Comparison of ENCODE assay signal across 9 cellular contexts in genomic region chr14:61470954-61471279, GRCh38.
DNase-seq lines count a peak whose midpoint lies in the region; ATAC-seq and TF ChIP-seq lines count a peak whose summit lies in the region.
"Had no signal": no experiment of that assay in that cellular context is flagged by ENCODE, and none has a peak within 500 bp of the region (broad histone marks: within the 10 kb centered on the region; RNA-seq: fewer than 3 reads in every experiment).

No MANE protein-coding gene starts in this region.

- H3K4me1 ChIP-seq in ascending aorta (peaks cover 5 to 19% of the 10 kb centered on the region in 2 donors), transverse colon (peaks cover 7 to 55% (median 19%) of the 10 kb centered on the region in 4 donors)

- H3K4me3 ChIP-seq in ascending aorta, result no peak overlapping the region
- no peak overlapping the region for H3K4me3 ChIP-seq in transverse colon

- H3K27me3 Mint-ChIP-seq in activated naive CD4-positive, alpha-beta T cell treated with anti-CD3 and anti-CD28 coated beads, Interleukin-2, amount 10 ng/mL, durations not matched to agents 7 days and 5 days, result no peaks in the 10 kb centered on the region
- H3K27me3 Mint-ChIP-seq in mesothelial cell of epicardium (ENCODE audit: low read depth), result no peaks in the 10 kb centered on the region

- in situ Hi-C loops in transverse colon (cut with MboI; ENCODE audit: low pct_ligation_motif_present in 1 of 4, low pct_unique_long_range_greater_than_20kb in 1 of 4, low sequenced_read_pairs in 3 of 4), result loop anchor here in 2 of 4 donors (25.0 kb wide), 2 partner anchors 266 to 641 kb away; no protein-coding TSS in a partner anchor

- H3K9me3 ChIP-seq in ascending aorta, result no peaks in the 10 kb centered on the region
- H3K9me3 ChIP-seq in transverse colon, result no peaks in the 10 kb centered on the region

- TF ChIP-seq POLR2A in transverse colon (IDR thresholded peaks at IDR 0.05), result no peak

- H3K36me3 Mint-ChIP-seq in activated naive CD4-positive, alpha-beta T cell treated with anti-CD3 and anti-CD28 coated beads, Interleukin-2, amount 10 ng/mL, durations not matched to agents 7 days and 5 days, result peaks cover 69% of the 10 kb centered on the region
- H3K36me3 Mint-ChIP-seq in mesothelial cell of epicardium, result no peaks in the 10 kb centered on the region

- TF ChIP-seq CTCF in ascending aorta (IDR thresholded peaks at IDR 0.05) (no peak), mesothelial cell of epicardium (IDR thresholded peaks at IDR 0.05; ENCODE audit: unreplicated experiment) (no peak), transverse colon (IDR thresholded peaks at IDR 0.05) (no peak)

- no peaks in the 10 kb centered on the region for H3K9me3 Mint-ChIP-seq in activated naive CD4-positive, alpha-beta T cell treated with anti-CD3 and anti-CD28 coated beads, Interleukin-2, amount 10 ng/mL, durations not matched to agents 7 days and 5 days
- no peaks in the 10 kb centered on the region for H3K9me3 Mint-ChIP-seq in mesothelial cell of epicardium

- peak overlapping the region; percentile 7 to 60 for H3K27ac ChIP-seq in ascending aorta
- H3K27ac ChIP-seq in transverse colon, result peak overlapping the region; percentile 34 to 70 (median 64)

- intact Hi-C loops in ascending aorta (cut with DNase I) (no loop called here), transverse colon (cut with DNase I; ENCODE audit: low total_unique reads) (no loop called here)

- H3K27ac Mint-ChIP-seq in activated naive CD4-positive, alpha-beta T cell treated with anti-CD3 and anti-CD28 coated beads, Interleukin-2, amount 10 ng/mL, durations not matched to agents 7 days and 5 days, result peak overlapping the region; percentile 95
- H3K27ac Mint-ChIP-seq in mesothelial cell of epicardium, result peak overlapping the region; percentile 89

- CTCF ChIA-PET in activated naive CD4-positive, alpha-beta T cell treated with anti-CD3 and anti-CD28 coated beads, Interleukin-2, amount 10 ng/mL, durations not matched to agents 7 days and 5 days (lab: Charles Lee), result interaction anchor here (0.7 to 4.2 kb wide), 9 partner anchors 8 to 436 kb away, joined by 3 to 25 read pairs (median 3); no protein-coding TSS in a partner anchor

- no peak for ATAC-seq in HG02870 (IDR thresholded peaks at IDR 0.05; ENCODE audit: unreplicated experiment)

- no peaks in the 10 kb centered on the region for H3K36me3 ChIP-seq in ascending aorta
- H3K36me3 ChIP-seq in transverse colon, result no peaks in the 10 kb centered on the region

- peak overlapping the region; percentile 77 for H3K4me3 Mint-ChIP-seq in activated naive CD4-positive, alpha-beta T cell treated with anti-CD3 and anti-CD28 coated beads, Interleukin-2, amount 10 ng/mL, durations not matched to agents 7 days and 5 days
- peak overlapping the region; percentile 30 for H3K4me3 Mint-ChIP-seq in mesothelial cell of epicardium

- 67% methylated on average over 2 of the region's 2 CpGs; no CpG with 5 or more reads in 1 of the 2 donors for WGBS in transverse colon (ENCODE audit: low coverage in 1 of 2), 2 donors

- DNase-seq in activated naive CD4-positive, alpha-beta T cell treated with anti-CD3 and anti-CD28 coated beads, Interleukin-2, amount 10 ng/mL, durations not matched to agents 7 days and 5 days, result no peak
- no peak for DNase-seq in activated naive CD4-positive, alpha-beta T cell (lab: John Stamatoyannopoulos, UW)
- DNase-seq in ascending aorta (ENCODE audit: low spot score in 2 of 2) (no peak), mesothelial cell of epicardium (ENCODE audit: low spot score in 2 of 2, unreplicated experiment in 2 of 2) (no peak), transverse colon (no peak), NCI-H1930 (lab: John Stamatoyannopoulos, UW) (no peak), epidermal melanocyte (ENCODE audit: insufficient read length, low spot score) (no peak)
- DNase-seq: activated CD4-positive, alpha-beta T cell treated with anti-CD3 and anti-CD28 coated beads for 4 hours had no signal

- H3K27me3 ChIP-seq in ascending aorta (no peaks in the 10 kb centered on the region), transverse colon (no peaks in the 10 kb centered on the region)

- H3K4me1 Mint-ChIP-seq in activated naive CD4-positive, alpha-beta T cell treated with anti-CD3 and anti-CD28 coated beads, Interleukin-2, amount 10 ng/mL, durations not matched to agents 7 days and 5 days, result peaks cover 78% of the 10 kb centered on the region
- H3K4me1 Mint-ChIP-seq in mesothelial cell of epicardium, result peaks cover 47% of the 10 kb centered on the region

- TF ChIP-seq EP300 in transverse colon (IDR thresholded peaks at IDR 0.05; ENCODE audit: low read depth), result no peak
